ENCODE assay signal across 12 cellular contexts in genomic region chr3:129657261-129658046, GRCh38. TPM values are rescaled to one million over a fixed set of nuclear protein-coding genes. Genes with fewer than 3 reads are reported as not detected.
DNase-seq lines count a peak whose midpoint lies in the region; ATAC-seq and TF ChIP-seq lines count a peak whose summit lies in the region.
"Had no signal": no experiment of that assay in that cellular context is flagged by ENCODE, and none has a peak within 500 bp of the region (broad histone marks: within the 10 kb centered on the region; RNA-seq: fewer than 3 reads in every experiment).

No MANE protein-coding gene starts in this region.

- H3K9ac ChIP-seq in endodermal cell (ENCODE audit: extremely low read depth, low read length, poor library complexity, severe bottlenecking) = no peak overlapping the region

- no peaks in the 10 kb centered on the region for H3K9me3 Mint-ChIP-seq in endodermal cell
- no peaks in the 10 kb centered on the region for H3K9me3 Mint-ChIP-seq in nephron progenitor cell

- H3K27ac ChIP-seq in RWPE2 (ENCODE audit: poor library complexity, severe bottlenecking) (peak overlapping the region; percentile 62), endodermal cell (ENCODE audit: low read depth, low read length) (no peak overlapping the region), RWPE1 (no peak overlapping the region)
- H3K27ac ChIP-seq: colonic mucosa had no signal

- WGBS in endodermal cell (ENCODE audit: insufficient coverage in 1 of 2, insufficient read length in 1 of 2), 2 experiments = 94 to 100% methylated on average over 1 to 2 of the region's 2 CpGs

- DNase-seq in EH (ENCODE audit: low read depth) (peak; percentile 35), RWPE2 (ENCODE audit: low spot score) (no peak), endodermal cell (no peak), nephron progenitor cell (no peak), activated gamma-delta T cell (lab: John Stamatoyannopoulos, UW) (no peak), RWPE1 (ENCODE audit: low spot score) (no peak), CD1c-positive myeloid dendritic cell (ENCODE audit: extremely low spot score) (no peak)
- DNase-seq: activated effector memory CD4-positive, alpha-beta T cell treated with Interleukin-2 at 50 U/mL for 16 hours; colonic mucosa; heart right ventricle; NCI-H510A had no signal

- H3K4me1 ChIP-seq in RWPE2 (ENCODE audit: insufficient read depth, poor library complexity, severe bottlenecking) (peaks cover 29% of the 10 kb centered on the region), endodermal cell (ENCODE audit: control insufficient read depth, insufficient read depth, low read length) (no peaks in the 10 kb centered on the region)

- H3K4me1 Mint-ChIP-seq in endodermal cell = peaks cover 22% of the 10 kb centered on the region
- H3K4me1 Mint-ChIP-seq in nephron progenitor cell = peaks cover 35% of the 10 kb centered on the region

- CTCF ChIA-PET in RWPE1 (lab: Yijun Ruan, JAX) = interaction anchor here (1.1 kb wide), 1 partner anchor 172 kb away, joined by 6 read pairs; no protein-coding TSS in a partner anchor

- H3K36me3 ChIP-seq in RWPE2 (ENCODE audit: low read depth) (peaks cover 15% of the 10 kb centered on the region; the same call in 1 of the 2 replicates), endodermal cell (ENCODE audit: control insufficient read depth, insufficient read depth, low read length) (peaks cover 14% of the 10 kb centered on the region)
- H3K36me3 ChIP-seq: colonic mucosa had no signal

- no peaks in the 10 kb centered on the region for H3K27me3 Mint-ChIP-seq in endodermal cell (ENCODE audit: insufficient read depth)
- no peaks in the 10 kb centered on the region for H3K27me3 Mint-ChIP-seq in nephron progenitor cell (ENCODE audit: low read depth, poor library complexity)

- H3K27ac Mint-ChIP-seq in endodermal cell (peak overlapping the region; percentile 24), nephron progenitor cell (peak overlapping the region; percentile 91)

- H3K4me3 ChIP-seq in RWPE2 (ENCODE audit: severe bottlenecking) (no peak overlapping the region), endodermal cell (ENCODE audit: low read length) (no peak overlapping the region)
- H3K4me3 ChIP-seq: colonic mucosa, heart right ventricle had no signal

- H3K9me3 ChIP-seq in RWPE2 (ENCODE audit: severe bottlenecking) = no peaks in the 10 kb centered on the region
- H3K9me3 ChIP-seq in endodermal cell (ENCODE audit: control insufficient read depth, low read length) = no peaks in the 10 kb centered on the region
- H3K9me3 ChIP-seq: colonic mucosa, heart right ventricle had no signal

- peaks cover 14% of the 10 kb centered on the region for H3K36me3 Mint-ChIP-seq in endodermal cell (ENCODE audit: low read depth)
- H3K36me3 Mint-ChIP-seq in nephron progenitor cell (ENCODE audit: low read depth) = peaks cover 13% of the 10 kb centered on the region

- ATAC-seq in RWPE2 (ENCODE audit: low read depth) (no peak; the same call in 2 of the 3 replicates), GM18511 (IDR thresholded peaks at IDR 0.05; ENCODE audit: unreplicated experiment) (no peak)

- no peak for TF ChIP-seq CTCF in RWPE2 (IDR thresholded peaks at IDR 0.05; ENCODE audit: poor library complexity, severe bottlenecking)
- no peak for TF ChIP-seq CTCF in endodermal cell (conservative IDR thresholded peaks at IDR 0.05)
- no peak for TF ChIP-seq CTCF in nephron progenitor cell (IDR thresholded peaks at IDR 0.05)
- TF ChIP-seq CTCF in RWPE1 (conservative IDR thresholded peaks at IDR 0.05; ENCODE audit: low read depth) = no peak

- POLR2A ChIA-PET in RWPE1 (lab: Yijun Ruan, JAX; ENCODE audit: low non-redundant PET) = no interaction called here

- H3K4me3 Mint-ChIP-seq in endodermal cell (no peak overlapping the region), nephron progenitor cell (no peak overlapping the region)

- H3K27me3 ChIP-seq in RWPE2 (ENCODE audit: insufficient read depth, poor library complexity, severe bottlenecking) = no peaks in the 10 kb centered on the region
- H3K27me3 ChIP-seq in endodermal cell (ENCODE audit: control insufficient read depth, insufficient read depth, low read length, poor library complexity, severe bottlenecking) = no peaks in the 10 kb centered on the region
- H3K27me3 ChIP-seq: colonic mucosa, heart right ventricle had no signal

RNA-seq across cellular contexts. Expression of gene PLXND1, which starts 51.0 kb away (rescaled TPM):
- 10 to 100 TPM; 73.1 to 83.2 TPM for total RNA-seq in endodermal cell
- polyA plus RNA-seq in endodermal cell (2013, experiment 1 of 2) = 58.8 TPM
- polyA plus RNA-seq in endodermal cell (2013, experiment 2 of 2) = 68.1 TPM
